Comparison of ENCODE assay signal across 8 cellular contexts in the genomic region with DNA sequence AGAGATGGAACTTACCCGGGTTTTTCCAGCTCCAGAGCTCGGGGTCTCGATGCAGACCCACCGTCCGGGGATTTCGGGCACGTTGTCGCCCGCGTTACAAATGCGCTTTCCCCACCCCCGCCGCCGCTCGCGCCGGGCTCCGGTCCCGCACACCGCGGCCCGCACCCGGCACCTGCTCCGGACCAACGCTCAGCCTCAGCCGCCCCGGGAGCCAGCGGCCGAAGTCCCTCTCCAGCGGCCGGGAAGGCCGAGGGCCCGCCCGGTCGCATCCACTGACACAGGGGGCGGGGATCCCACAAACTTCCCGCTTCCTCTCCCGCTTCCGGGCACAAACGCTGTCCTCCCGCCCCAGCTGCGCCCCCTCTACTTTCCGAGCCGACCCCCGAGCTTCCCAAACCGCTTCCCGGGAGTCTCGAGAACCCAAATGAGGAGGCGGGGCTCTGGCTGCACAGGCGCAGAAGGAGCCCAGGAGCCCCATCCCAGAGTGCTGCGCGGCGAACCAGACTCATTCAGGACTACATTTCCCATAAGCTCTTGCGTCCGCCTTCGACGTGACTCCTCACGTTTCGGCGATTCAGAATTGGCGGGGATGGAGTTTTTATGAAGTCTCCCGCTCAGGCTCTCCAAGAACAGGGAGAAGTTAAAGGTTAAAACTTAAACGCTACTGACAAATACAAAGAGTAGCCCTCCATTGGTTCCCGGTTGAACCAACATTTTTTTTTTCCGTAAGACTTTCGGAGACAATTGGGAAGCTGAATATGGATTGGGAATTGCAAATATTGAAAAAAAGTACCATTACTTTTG. TPM values are rescaled to one million over a fixed set of nuclear protein-coding genes. Genes with fewer than 3 reads are reported as not detected.
DNase-seq lines count a peak whose midpoint lies in the region; ATAC-seq and TF ChIP-seq lines count a peak whose summit lies in the region.

A gene (minus strand): TSS at position 442 of the 804 bp plus-strand sequence. CDS start 2,553 bp downstream, outside the sequence.

- no peaks in the 10 kb centered on the region for H3K27me3 Mint-ChIP-seq in chondrocyte (ENCODE audit: low read depth)

- peak within 1 kb of the TSS; percentile 100 for H3K4me3 Mint-ChIP-seq in chondrocyte (ENCODE audit: unreplicated experiment)

- peaks cover 28% of the 10 kb centered on the region for H3K4me1 Mint-ChIP-seq in chondrocyte (ENCODE audit: low read depth)

- H3K36me3 Mint-ChIP-seq in chondrocyte (ENCODE audit: low read depth) = peaks cover 5% of the 10 kb centered on the region

- DNase-seq in AG20443 (ENCODE audit: low spot score) (peak; percentile 98), NCI-H460 (ENCODE audit: extremely low read depth, low read depth) (peak; percentile 93), chondrocyte (ENCODE audit: low spot score) (peak; percentile 96), kidney epithelial cell (ENCODE audit: low read depth) (peak; percentile 82)
- peak; percentile 76 for DNase-seq in activated CD4-positive, alpha-beta T cell treated with anti-CD3 and anti-CD28 coated beads for 1 hour
- peak; percentile 90 for DNase-seq in stimulated activated CD4-positive, alpha-beta T cell treated with anti-CD3 and anti-CD28 coated beads, Interleukin-15, amount 100 ng/mL, for 24 hours

- H3K4me3 ChIP-seq in kidney epithelial cell (ENCODE audit: low read depth, low read length) = peak within 1 kb of the TSS; percentile 82

- no peaks in the 10 kb centered on the region for H3K36me3 ChIP-seq in kidney epithelial cell (ENCODE audit: control insufficient read depth, insufficient read depth, low read length)

- H3K27me3 ChIP-seq in kidney epithelial cell (ENCODE audit: control insufficient read depth, insufficient read depth, low read length) = no peaks in the 10 kb centered on the region

- TF ChIP-seq CTCF in chondrocyte (IDR thresholded peaks at IDR 0.05) (no peak), kidney epithelial cell (IDR thresholded peaks at IDR 0.05; ENCODE audit: insufficient read depth, low read length, poor library complexity, severe bottlenecking) (no peak)

- peaks cover 7% of the 10 kb centered on the region for H3K9me3 Mint-ChIP-seq in chondrocyte (ENCODE audit: low read depth)

- H3K27ac Mint-ChIP-seq in chondrocyte (ENCODE audit: unreplicated experiment) = peak within 1 kb of the TSS; percentile 99

- ATAC-seq in GM19043 (IDR thresholded peaks at IDR 0.05; ENCODE audit: low read depth, unreplicated experiment) (peak; percentile 81), HG03378 (IDR thresholded peaks at IDR 0.05; ENCODE audit: unreplicated experiment) (peak; percentile 81)

RNA-seq across cellular contexts. Expression of the gene that starts here (rescaled TPM):
- 4.6 and 5.1 TPM in 2 replicates for total RNA-seq in NCI-H460 (2014; rRNA removed; shearing (Covaris generic))
- 2.7 and 3.9 TPM in 2 replicates for polyA plus RNA-seq in NCI-H460 (2014; cell fraction: nucleus; rRNA removed)
- total RNA-seq in chondrocyte = 3.1 to 5.2 TPM (median 3.2 TPM) in 3 replicates
- 2.1 and 3.9 TPM in 2 replicates for total RNA-seq in kidney epithelial cell

Comparison
In these comparisons a context has a peak if more than half of its experiments do, and no peak if none do; other contexts are left out.
1. Peak in every context shown above with its lines: DNase-seq, ATAC-seq and H3K4me3 ChIP-seq.